In genomic region chrX:12227412-12228041, GRCh38 we compare ENCODE assay signal across 11 cellular contexts.
"Had no signal": no experiment of that assay in that cellular context is flagged by ENCODE, and none has a peak within 500 bp of the region (broad histone marks: within the 10 kb centered on the region; RNA-seq: fewer than 3 reads in every experiment).

No MANE protein-coding gene starts in this region.

- H3K4me3 ChIP-seq: GM23248, GM23338, HAP-1 had no signal

- ATAC-seq: GM23338, HCT116 had no signal

- DNase-seq: GM23248, GOT3, H7, H9, HCEC 1CT, HFFc6 had no signal

- H3K9me3 ChIP-seq: HAP-1 had no signal

- H3K4me3 Mint-ChIP-seq: GM23338, H9, HFFc6 had no signal

- H3K27ac ChIP-seq: GM23248 had no signal

- H3K4me1 ChIP-seq: HAP-1 had no signal

- H3K9ac ChIP-seq: GM23248 had no signal

- H3K4me2 ChIP-seq: GM23338 had no signal

- H3K9me3 Mint-ChIP-seq: GM23338 had no signal

- H3K4me1 Mint-ChIP-seq: GM23338, H9 had no signal

- FAIRE-seq: H1, H54 had no signal

- H2AFZ ChIP-seq: GM23248, GM23338 had no signal

- H3K36me3 ChIP-seq: HAP-1 had no signal

- H3K27ac Mint-ChIP-seq: GM23338, HFFc6 had no signal
